ENCODE assay signal across 8 cellular contexts in the genomic region with DNA sequence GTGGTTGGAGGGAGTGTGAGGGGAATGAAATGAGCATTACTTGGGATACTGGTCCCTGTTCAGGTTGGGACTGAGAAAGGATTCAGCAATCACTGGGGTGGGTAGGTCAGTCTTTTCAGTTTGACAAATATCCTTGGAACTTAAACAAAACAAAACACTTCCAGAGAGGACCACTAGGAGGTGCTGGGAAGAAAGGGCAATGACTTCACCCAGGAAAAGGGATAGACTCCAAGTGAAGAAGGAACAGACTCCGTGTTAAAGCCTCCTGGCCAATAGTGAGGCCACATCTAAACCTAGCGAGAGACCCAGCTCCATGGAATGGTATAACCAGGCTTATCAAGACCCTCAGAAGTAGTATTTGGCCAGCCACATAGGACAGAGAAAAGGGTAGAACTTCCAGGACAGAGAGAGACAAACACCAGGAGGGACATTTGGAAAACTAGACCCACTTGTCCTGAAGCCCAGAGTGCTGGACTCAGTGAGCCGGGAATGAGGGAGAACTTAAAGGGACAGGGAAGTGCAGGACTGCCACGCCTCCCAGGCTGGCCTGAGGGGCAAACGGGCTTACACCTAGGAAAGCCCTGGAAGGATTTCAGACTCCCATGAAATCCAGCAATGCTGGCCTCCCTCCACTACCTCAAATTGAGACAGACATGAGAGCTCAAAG. TPM values are rescaled to one million over a fixed set of nuclear protein-coding genes. Genes with fewer than 3 reads are reported as not detected.
DNase-seq lines count a peak whose midpoint lies in the region; ATAC-seq, FAIRE-seq and TF ChIP-seq lines count a peak whose summit lies in the region.

No MANE protein-coding gene starts in this region.

- peak; percentile 68 for DNase-seq in HTR-8/SVneo (ENCODE audit: insufficient read length, low spot score)
- peak in 1 of 2 donors; percentile 9 for DNase-seq in heart right ventricle
- no peak for DNase-seq in spleen
- no peak for DNase-seq in effector memory CD8-positive, alpha-beta T cell
- DNase-seq in hippocampal formation (lab: John Stamatoyannopoulos, UW), result no peak

- TF ChIP-seq CTCF in DOHH2 (IDR thresholded peaks at IDR 0.05; ENCODE audit: low read depth, low read length, poor library complexity, severe bottlenecking) (peak; percentile 75), heart right ventricle (IDR thresholded peaks at IDR 0.05) (peak; percentile 28 to 63 (median 54)), spleen (IDR thresholded peaks at IDR 0.05 in 8 of 11, conservative IDR thresholded peaks at IDR 0.05 in 3 of 11) (peak in 8 of 11 experiments; percentile 19 to 50 (median 40))

- intact Hi-C loops in heart right ventricle (cut with DNase I) (loop anchor here in 8 of 10 donors (5.0 kb wide), 1 partner anchor 149 kb away; no protein-coding TSS in a partner anchor), spleen (cut with DNase I; ENCODE audit: low total_unique reads) (no loop called here)

- H3K9me3 Mint-ChIP-seq in effector memory CD8-positive, alpha-beta T cell, result no peaks in the 10 kb centered on the region

- no peaks in the 10 kb centered on the region for H4K20me1 ChIP-seq in DOHH2 (ENCODE audit: control insufficient read depth, insufficient read depth, low read depth, low read length)

- H3K4me1 ChIP-seq in DOHH2 (ENCODE audit: control insufficient read depth, low read length) (no peaks in the 10 kb centered on the region), heart right ventricle (peaks cover 0 to 6% (median 0%) of the 10 kb centered on the region in 9 donors), spleen (peaks cover 0 to 10% (median 8%) of the 10 kb centered on the region in 6 donors)

- peaks cover 0 to 3% of the 10 kb centered on the region in 2 donors for H3K4me1 Mint-ChIP-seq in effector memory CD8-positive, alpha-beta T cell (ENCODE audit: low read depth in 2 of 2)

- no peaks in the 10 kb centered on the region for H3K36me3 Mint-ChIP-seq in effector memory CD8-positive, alpha-beta T cell (ENCODE audit: insufficient read depth)

- H3F3A ChIP-seq in DOHH2 (ENCODE audit: control insufficient read depth, insufficient read depth), result no peaks in the 10 kb centered on the region

- H3K27ac ChIP-seq in DOHH2 (ENCODE audit: low read depth, low read length), result no peak overlapping the region
- no peak overlapping the region for H3K27ac ChIP-seq in heart right ventricle
- H3K27ac ChIP-seq in spleen, result no peak overlapping the region

- FAIRE-seq in HTR-8/SVneo (lab: Jason Lieb, UNC), result no peak
- peak; percentile 88 for FAIRE-seq in TTC549 (lab: Jason Lieb, UNC)

- H3K4me3 Mint-ChIP-seq in effector memory CD8-positive, alpha-beta T cell, result no peak overlapping the region

- H3K27ac Mint-ChIP-seq in effector memory CD8-positive, alpha-beta T cell, result no peak overlapping the region

- no peak for TF ChIP-seq POLR2A in spleen (IDR thresholded peaks at IDR 0.05)

- WGBS in heart right ventricle, 2 donors, result 66 to 77% methylated on average over 5 of the region's 5 CpGs
- 70 to 81% (median 75%) methylated on average over 5 of the region's 5 CpGs for WGBS in spleen, 5 donors

- H3K4me3 ChIP-seq in DOHH2 (ENCODE audit: low read length) (no peak overlapping the region), heart right ventricle (no peak overlapping the region), spleen (no peak overlapping the region)

- H3K27me3 ChIP-seq in DOHH2 (ENCODE audit: control insufficient read depth, low read length) (no peaks in the 10 kb centered on the region), heart right ventricle (peaks cover 0 to 4% (median 0%) of the 10 kb centered on the region in 7 donors), spleen (replicated peaks in 1 of 7) (no peaks in the 10 kb centered on the region)

- no peaks in the 10 kb centered on the region for H3K9me2 ChIP-seq in DOHH2 (replicated peaks; ENCODE audit: control insufficient read depth, low read length)

- no peak for ATAC-seq in heart right ventricle
- ATAC-seq in GM21528 (IDR thresholded peaks at IDR 0.05; ENCODE audit: low FRiP score, unreplicated experiment), result no peak
- no peak for ATAC-seq in effector memory CD8-positive, alpha-beta T cell (replicated peaks)

- no peaks in the 10 kb centered on the region for H3K79me2 ChIP-seq in DOHH2 (ENCODE audit: control insufficient read depth, low read length)

- no peak overlapping the region for H3K4me2 ChIP-seq in DOHH2 (ENCODE audit: low read length)

- H3K36me3 ChIP-seq in DOHH2 (ENCODE audit: control insufficient read depth, low read length) (no peaks in the 10 kb centered on the region), heart right ventricle (no peaks in the 10 kb centered on the region), spleen (no peaks in the 10 kb centered on the region)

- peaks cover 10 to 16% of the 10 kb centered on the region in 2 donors for H3K27me3 Mint-ChIP-seq in effector memory CD8-positive, alpha-beta T cell

- H3K9me3 ChIP-seq in DOHH2 (ENCODE audit: control insufficient read depth, insufficient read depth, low read length) (no peaks in the 10 kb centered on the region), heart right ventricle (no peaks in the 10 kb centered on the region), spleen (no peaks in the 10 kb centered on the region)

RNA-seq across cellular contexts. Expression of a gene that starts 19.6 kb away (rescaled TPM):
- total RNA-seq in heart right ventricle, result not detected
- not detected for polyA plus RNA-seq in heart right ventricle
- under 1 TPM in 1 of 7 donors, not detected in 6; 0.10 TPM for total RNA-seq in spleen
- polyA plus RNA-seq in spleen, result not detected

RNA-seq across cellular contexts. Expression of a gene that starts 55.0 kb away (rescaled TPM):
- total RNA-seq in heart right ventricle, result 10 to 100 TPM; 16.1 to 26.6 (median 21.9) TPM
- 10 to 100 TPM; 11.2 to 29.4 TPM for polyA plus RNA-seq in heart right ventricle
- total RNA-seq in spleen, result 10 to 100 TPM; 23.3 to 42.9 (median 28.8) TPM
- polyA plus RNA-seq in spleen, result 10 to 100 TPM; 11.6 to 16.7 (median 16.3) TPM
